ENCODE assay signal across 13 cellular contexts in the genomic region with DNA sequence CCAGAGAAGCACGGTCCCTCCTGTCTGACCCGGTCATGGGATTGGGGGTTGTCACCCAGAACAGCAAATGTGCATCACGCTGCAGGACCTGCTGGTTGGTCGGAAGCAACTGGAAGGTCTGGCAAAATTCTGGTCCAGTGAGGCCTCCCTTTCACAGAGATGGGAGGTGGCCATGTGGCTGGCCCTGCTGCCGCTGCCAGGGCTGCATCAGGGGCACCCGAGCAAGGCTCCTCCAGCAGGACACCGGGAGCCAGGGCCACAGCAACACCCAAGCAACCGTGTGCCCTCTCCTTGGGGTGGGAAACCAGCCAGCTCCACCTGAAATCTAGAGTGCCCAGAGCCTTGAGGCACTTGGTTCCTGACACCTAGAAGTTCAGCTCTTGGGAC.
"Had no signal": no experiment of that assay in that cellular context is flagged by ENCODE, and none has a peak within 500 bp of the region (broad histone marks: within the 10 kb centered on the region; RNA-seq: fewer than 3 reads in every experiment).

No MANE protein-coding gene starts in this region.

- H3K9me3 ChIP-seq: heart left ventricle, left lung, mucosa of descending colon, pancreas, tibial nerve had no signal

- H3K27ac Mint-ChIP-seq: nephron had no signal

- H3K4me3 Mint-ChIP-seq: activated naive CD4-positive, alpha-beta T cell treated with anti-CD3 and anti-CD28 coated beads, Interleukin-2, amount 10 ng/mL, durations not matched to agents 7 days and 5 days; nephron had no signal

- H3K36me3 ChIP-seq: heart left ventricle, left lung, pancreas, tibial nerve had no signal

- H3K36me3 Mint-ChIP-seq: activated naive CD4-positive, alpha-beta T cell treated with anti-CD3 and anti-CD28 coated beads, Interleukin-2, amount 10 ng/mL, durations not matched to agents 7 days and 5 days had no signal

- H3K27me3 ChIP-seq: dorsolateral prefrontal cortex, foreskin keratinocyte, heart left ventricle, pancreas had no signal

- H3K9me3 Mint-ChIP-seq: nephron had no signal

- ATAC-seq: heart left ventricle, left lung, mucosa of descending colon, pancreas had no signal

- H3K27ac ChIP-seq: dorsolateral prefrontal cortex, foreskin keratinocyte, heart left ventricle, left lung, pancreas, tibial nerve had no signal

- H3K4me3 ChIP-seq: dorsolateral prefrontal cortex, heart left ventricle, left lung, mucosa of descending colon, pancreas, tibial nerve had no signal

- DNase-seq: activated CD4-positive, alpha-beta T cell treated with anti-CD3 and anti-CD28 coated beads, Interleukin-2, amount 50 U/mL, for 48 hours; activated CD4-positive, CD25-positive, alpha-beta regulatory T cell treated with anti-CD3 and anti-CD28 coated beads, Interleukin-2, amount 50 U/mL, for 72 hours; activated naive CD4-positive, alpha-beta T cell treated with anti-CD3 and anti-CD28 coated beads, Interleukin-2, amount 10 ng/mL, durations not matched to agents 7 days and 5 days; dorsolateral prefrontal cortex; heart left ventricle; left lung; mucosa of descending colon; pancreas; stimulated activated CD4-positive, alpha-beta T cell treated with anti-CD3 and anti-CD28 coated beads, Interleukin-15, amount 100 ng/mL, for 24 hours; stimulated activated CD4-positive, alpha-beta T cell treated with anti-CD3 and anti-CD28 coated beads, Interleukin-4, amount 100 ng/mL, for 24 hours had no signal

- H3K4me1 ChIP-seq: foreskin keratinocyte, pancreas, tibial nerve had no signal
